ENCODE assay signal across 17 cellular contexts in genomic region chr4:155604718-155605601, GRCh38.
A peak's percentile ranks its signal among the peaks of the same experiment; 100 is the strongest.
DNase-seq lines count a peak whose midpoint lies in the region; ATAC-seq and TF ChIP-seq lines count a peak whose summit lies in the region.
"Had no signal": no experiment of that assay in that cellular context is flagged by ENCODE, and none has a peak within 500 bp of the region (broad histone marks: within the 10 kb centered on the region; RNA-seq: fewer than 3 reads in every experiment).

No MANE protein-coding gene starts in this region.

- no peak overlapping the region for H3K23ac ChIP-seq in trophoblast cell (ENCODE audit: low read length)

- no peaks in the 10 kb centered on the region for H3K4me1 Mint-ChIP-seq in glutamatergic neuron (ENCODE audit: low read depth, unreplicated experiment)
- H3K4me1 Mint-ChIP-seq: H9; nephron progenitor cell; stimulated activated effector memory CD8-positive, alpha-beta T cell treated with anti-CD3 and anti-CD28 coated beads, Interleukin-12 subunit alpha, Interleukin-12 subunit beta, amount 100 ng/mL, for 72 hours; WTC11 had no signal

- H2BK5ac ChIP-seq in trophoblast cell (ENCODE audit: low read depth, low read length, poor library complexity), result peak overlapping the region; percentile 80

- peak overlapping the region; percentile 11 for H4K8ac ChIP-seq in trophoblast cell (ENCODE audit: low read depth, low read length)

- DNase-seq in EH (ENCODE audit: low read depth), result peak; percentile 90
- peak; percentile 21 for DNase-seq in OCI-M1 (lab: John Stamatoyannopoulos, UW)
- DNase-seq in epithelial cell of esophagus (ENCODE audit: low read depth), result peak; percentile 53
- no peak for DNase-seq in trophoblast cell
- no peak for DNase-seq in SIG-M5 treated with dmso at 0.1 percent for 504 hours (lab: John Stamatoyannopoulos, UW; ENCODE audit: unreplicated experiment)
- DNase-seq in posterior cingulate gyrus, result no peak
- no peak for DNase-seq in glutamatergic neuron
- DNase-seq: activated T-cell treated with anti-CD3 and anti-CD28 coated beads, Interleukin-2, amount 50 U/mL, for 48 hours; H9; KBM-7; nephron progenitor cell; SHP77; stimulated activated CD4-positive, alpha-beta T cell treated with anti-CD3 and anti-CD28 coated beads, Interleukin-1b, Interleukin-23, amount 100 ng/mL, for 48 hours had no signal

- H3K36me3 Mint-ChIP-seq in glutamatergic neuron (ENCODE audit: unreplicated experiment), result no peaks in the 10 kb centered on the region
- H3K36me3 Mint-ChIP-seq: stimulated activated effector memory CD8-positive, alpha-beta T cell treated with anti-CD3 and anti-CD28 coated beads, Interleukin-12 subunit alpha, Interleukin-12 subunit beta, amount 100 ng/mL, for 72 hours; WTC11 had no signal

- H2BK120ac ChIP-seq in trophoblast cell (ENCODE audit: insufficient read depth, low read length, poor library complexity), result peak overlapping the region; percentile 87

- peaks cover 1% of the 10 kb centered on the region for H3K9me3 Mint-ChIP-seq in glutamatergic neuron (ENCODE audit: unreplicated experiment)
- H3K9me3 Mint-ChIP-seq: H9, nephron progenitor cell, WTC11 had no signal

- H3K9ac ChIP-seq in trophoblast cell (ENCODE audit: low read length), result no peak overlapping the region

- no peaks in the 10 kb centered on the region for H3K27me3 ChIP-seq in trophoblast cell (ENCODE audit: insufficient read depth, low read length)
- H3K27me3 ChIP-seq: ascending aorta had no signal

- no peak overlapping the region for H4K91ac ChIP-seq in trophoblast cell (ENCODE audit: low read depth, low read length)

- no peak for ATAC-seq in HG03108 (IDR thresholded peaks at IDR 0.05; ENCODE audit: unreplicated experiment)
- ATAC-seq: stimulated activated effector memory CD8-positive, alpha-beta T cell treated with anti-CD3 and anti-CD28 coated beads, Interleukin-12 subunit alpha, Interleukin-12 subunit beta, amount 100 ng/mL, for 72 hours; WTC11 had no signal

- no peaks in the 10 kb centered on the region for H3K27me3 Mint-ChIP-seq in glutamatergic neuron (ENCODE audit: unreplicated experiment)

- WGBS in trophoblast cell (ENCODE audit: extremely low coverage, insufficient coverage, insufficient read length), result no CpG with 5 or more reads among the region's 4 CpGs

- H3K4me1 ChIP-seq in trophoblast cell (ENCODE audit: control insufficient read depth in 1 of 2, insufficient read depth in 2 of 2, low read length in 2 of 2), result peaks cover 9 to 13% of the 10 kb centered on the region in 2 experiments

- no peak for TF ChIP-seq CTCF in epithelial cell of esophagus (IDR thresholded peaks at IDR 0.05; ENCODE audit: insufficient read depth, low read depth, low read length, missing control alignments)
- TF ChIP-seq CTCF in glutamatergic neuron (IDR thresholded peaks at IDR 0.05; ENCODE audit: partially characterized antibody, unreplicated experiment), result no peak

- H3K14ac ChIP-seq in trophoblast cell (ENCODE audit: low read length), result peak overlapping the region; percentile 53

- peaks cover 2% of the 10 kb centered on the region for H3K79me2 ChIP-seq in trophoblast cell (ENCODE audit: control insufficient read depth, insufficient read depth, low read length, poor library complexity)

- H4K12ac ChIP-seq in trophoblast cell (ENCODE audit: low read depth, low read length), result no peak overlapping the region

- H2AFZ ChIP-seq in trophoblast cell (ENCODE audit: insufficient read depth, low read length, poor library complexity), result no peak overlapping the region

- H3K79me1 ChIP-seq in trophoblast cell (ENCODE audit: low read length), result peaks cover 29% of the 10 kb centered on the region

- no peak overlapping the region for H3K4me2 ChIP-seq in trophoblast cell (ENCODE audit: low read length)

- intact Hi-C loops in posterior cingulate gyrus (cut with DNase I), result no loop called here

- H3K18ac ChIP-seq in trophoblast cell (ENCODE audit: low read length), result no peak overlapping the region

- H2AK5ac ChIP-seq in trophoblast cell (ENCODE audit: low read length), result no peak overlapping the region

- H3K27ac Mint-ChIP-seq in glutamatergic neuron (ENCODE audit: unreplicated experiment), result no peak overlapping the region
- H3K27ac Mint-ChIP-seq: H9; nephron progenitor cell; stimulated activated effector memory CD8-positive, alpha-beta T cell treated with anti-CD3 and anti-CD28 coated beads, Interleukin-12 subunit alpha, Interleukin-12 subunit beta, amount 100 ng/mL, for 72 hours; WTC11 had no signal

- H3K27ac ChIP-seq in trophoblast cell (ENCODE audit: low read depth, low read length), result peak overlapping the region; percentile 87
- H3K27ac ChIP-seq: ascending aorta had no signal

- H3K4ac ChIP-seq in trophoblast cell (ENCODE audit: low read depth, low read length), result no peak overlapping the region

- H3K9me3 ChIP-seq in trophoblast cell (ENCODE audit: insufficient read depth, low read depth, low read length), result no peaks in the 10 kb centered on the region
- H3K9me3 ChIP-seq: ascending aorta had no signal

- H3K36me3 ChIP-seq in trophoblast cell (ENCODE audit: control insufficient read depth in 1 of 2, insufficient read depth in 2 of 2, low read length in 2 of 2), result no peaks in the 10 kb centered on the region
- H3K36me3 ChIP-seq: ascending aorta had no signal

- no peak overlapping the region for H3K4me3 Mint-ChIP-seq in glutamatergic neuron (ENCODE audit: unreplicated experiment)
- H3K4me3 Mint-ChIP-seq: H9; nephron progenitor cell; stimulated activated effector memory CD8-positive, alpha-beta T cell treated with anti-CD3 and anti-CD28 coated beads, Interleukin-12 subunit alpha, Interleukin-12 subunit beta, amount 100 ng/mL, for 72 hours; WTC11 had no signal

- peak overlapping the region; percentile 86 for H2BK12ac ChIP-seq in trophoblast cell (ENCODE audit: low read length)

- H3K4me3 ChIP-seq in epithelial cell of esophagus (ENCODE audit: low read length) (no peak overlapping the region), trophoblast cell (ENCODE audit: low read depth, low read length) (no peak overlapping the region)
- H3K4me3 ChIP-seq: ascending aorta had no signal

Comparison
In these comparisons a context has a peak if more than half of its experiments do, and no peak if none do; other contexts are left out.
1. DNase-seq: peak in EH (single experiment), OCI-M1 (single experiment) and epithelial cell of esophagus (single experiment); none in trophoblast cell (0 of 2), SIG-M5 treated with dmso at 0.1 percent for 504 hours (single experiment), posterior cingulate gyrus (0 of 10) and glutamatergic neuron (single experiment).